24 cellular contexts compared by ENCODE assay signal in the genomic region with DNA sequence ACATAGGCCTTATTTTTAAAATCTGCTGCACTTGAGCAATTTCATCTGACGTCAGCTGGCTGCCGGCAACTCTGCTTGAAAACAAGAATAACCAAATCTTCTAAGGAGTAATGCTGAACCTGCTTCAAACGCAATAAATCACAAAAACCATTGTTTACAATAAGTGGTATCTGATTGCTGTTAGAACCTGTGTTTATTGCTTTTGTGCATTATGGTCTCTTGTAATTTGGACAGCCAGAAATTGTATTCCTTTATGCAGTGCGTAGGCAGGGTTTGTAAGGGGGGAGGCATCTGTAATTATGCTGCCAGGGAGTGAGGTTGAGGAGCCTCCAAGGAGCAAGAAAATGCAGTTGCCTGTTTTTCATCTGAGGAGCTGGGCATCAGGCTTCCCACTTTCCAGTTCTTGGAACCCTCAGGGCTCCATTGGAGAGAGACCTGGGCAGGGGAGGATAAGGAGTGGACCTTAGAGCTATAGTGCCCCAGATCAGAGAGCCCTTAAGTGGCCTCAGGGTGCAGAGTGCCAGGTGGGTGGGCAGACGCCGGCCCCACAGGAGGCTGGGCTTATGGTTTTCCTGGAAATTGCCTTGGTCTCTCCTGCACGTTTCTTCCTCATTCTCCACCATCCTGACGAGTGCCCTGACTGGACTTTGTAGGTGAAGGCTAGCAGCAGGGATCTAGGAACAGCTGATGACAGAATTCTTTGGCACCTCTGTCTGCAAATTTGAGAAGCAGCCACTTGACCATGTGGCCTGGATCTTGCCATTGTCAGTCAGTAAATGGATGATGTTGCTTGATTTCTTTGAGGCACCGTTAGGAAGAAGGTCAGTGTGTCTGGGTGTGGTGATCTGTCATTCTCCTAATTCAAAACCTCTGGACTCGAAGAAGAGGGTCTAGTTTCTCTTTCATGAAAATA.
DNase-seq lines count a peak whose midpoint lies in the region; FAIRE-seq and TF ChIP-seq lines count a peak whose summit lies in the region.
"Had no signal": no experiment of that assay in that cellular context is flagged by ENCODE, and none has a peak within 500 bp of the region (broad histone marks: within the 10 kb centered on the region; RNA-seq: fewer than 3 reads in every experiment).

No MANE protein-coding gene starts in this region.

- no peaks in the 10 kb centered on the region for H3K27me3 ChIP-seq in esophagus muscularis mucosa
- peaks cover 0 to 15% of the 10 kb centered on the region in 2 experiments for H3K27me3 ChIP-seq in mesenchymal stem cell (ENCODE audit: control insufficient read depth in 1 of 2, insufficient read depth in 1 of 2, low read length in 2 of 2)
- H3K27me3 ChIP-seq in tibial artery = no peaks in the 10 kb centered on the region
- H3K27me3 ChIP-seq in brain microvascular endothelial cell (replicated peaks) = no peaks in the 10 kb centered on the region
- no peaks in the 10 kb centered on the region for H3K27me3 ChIP-seq in adrenal gland
- H3K27me3 ChIP-seq: foreskin keratinocyte, Peyer's patch had no signal

- in situ Hi-C loops in brain microvascular endothelial cell (cut with HindIII; ENCODE audit: low pct_ligation_motif_present, low sequenced_read_pairs) = no loop called here

- H2AFZ ChIP-seq in mesenchymal stem cell (ENCODE audit: low read depth, low read length) = no peak overlapping the region

- H2BK12ac ChIP-seq in mesenchymal stem cell (ENCODE audit: low read length in 2 of 2) = no peak overlapping the region

- H3K14ac ChIP-seq in mesenchymal stem cell (ENCODE audit: low read length in 2 of 2) = no peak overlapping the region

- DNase-seq in NCI-H1105 treated with DMSO at 0.1 percent for 48 hours (lab: John Stamatoyannopoulos, UW) = peak; percentile 18
- DNase-seq in NCI-H1105 (lab: John Stamatoyannopoulos, UW) = no peak
- no peak for DNase-seq in esophagus muscularis mucosa (ENCODE audit: extremely low spot score)
- DNase-seq in mesenchymal stem cell = no peak
- DNase-seq in tibial artery = no peak
- no peak for DNase-seq in brain microvascular endothelial cell
- DNase-seq in HTR-8/SVneo (ENCODE audit: insufficient read length, low spot score) = no peak
- DNase-seq in adrenal gland = no peak
- DNase-seq: 8988T; activated CD4-positive, alpha-beta T cell treated with anti-CD3 and anti-CD28 coated beads for 1 hour; activated CD8-positive, alpha-beta memory T cell treated with anti-CD3 and anti-CD28 coated beads, Interleukin-2, amount 10 ng/mL, durations not matched to agents 7 days and 5 days; activated effector memory CD4-positive, alpha-beta T cell treated with Interleukin-2 at 50 U/mL for 16 hours; amygdala; Caco-2; foreskin keratinocyte; HFFc6; KBM-7; naive thymus-derived CD8-positive, alpha-beta T cell; NCI-H1048; Peyer's patch; SK-N-SH; T-helper 9 cell had no signal

- peak overlapping the region; percentile 60 for H3K9ac ChIP-seq in mesenchymal stem cell (ENCODE audit: low read length)
- H3K9ac ChIP-seq: SK-N-SH had no signal

- no peak for TF ChIP-seq POLR2A in esophagus muscularis mucosa (IDR thresholded peaks at IDR 0.05; ENCODE audit: low read depth)
- no peak for TF ChIP-seq POLR2A in adrenal gland (IDR thresholded peaks at IDR 0.05)

- TF ChIP-seq EP300 in esophagus muscularis mucosa (IDR thresholded peaks at IDR 0.05) = no peak

- H3K27ac ChIP-seq in esophagus muscularis mucosa (replicated peaks in 1 of 4) (peak overlapping the region; percentile 47 to 76 (median 64)), mesenchymal stem cell (ENCODE audit: low read length, poor library complexity, severe bottlenecking) (no peak overlapping the region), tibial artery (peak overlapping the region; percentile 9 to 30), brain microvascular endothelial cell (no peak overlapping the region), adrenal gland (no peak overlapping the region)
- H3K27ac ChIP-seq: foreskin keratinocyte, thoracic aorta had no signal

- H4K8ac ChIP-seq in mesenchymal stem cell (ENCODE audit: low read length) = no peak overlapping the region

- intact Hi-C loops in esophagus muscularis mucosa (cut with DNase I) = no loop called here
- intact Hi-C loops in tibial artery (cut with DNase I; ENCODE audit: low total_unique reads) = loop anchor here (2.0 kb wide), 1 partner anchor 13 kb away; no protein-coding TSS in a partner anchor
- intact Hi-C loops in adrenal gland (cut with DNase I) = no loop called here

- H3K4me1 ChIP-seq in esophagus muscularis mucosa (peaks cover 14 to 48% (median 36%) of the 10 kb centered on the region in 4 donors), mesenchymal stem cell (ENCODE audit: control insufficient read depth, insufficient read depth, low read depth, low read length) (peaks cover 2% of the 10 kb centered on the region), tibial artery (peaks cover 0 to 18% (median 13%) of the 10 kb centered on the region in 4 donors), adrenal gland (replicated peaks in 1 of 2) (peaks cover 0 to 9% of the 10 kb centered on the region in 2 donors)
- H3K4me1 ChIP-seq: Caco-2, foreskin keratinocyte, Peyer's patch had no signal

- TF ChIP-seq CTCF in esophagus muscularis mucosa (IDR thresholded peaks at IDR 0.05) (no peak), tibial artery (IDR thresholded peaks at IDR 0.05) (no peak), brain microvascular endothelial cell (IDR thresholded peaks at IDR 0.05; ENCODE audit: low read depth, low read length, missing control alignments) (no peak), adrenal gland (IDR thresholded peaks at IDR 0.05) (no peak)

- FAIRE-seq in HTR-8/SVneo (lab: Jason Lieb, UNC) = no peak

- H2AK5ac ChIP-seq in mesenchymal stem cell (ENCODE audit: low read length, severe bottlenecking) = no peak overlapping the region

- H3K23ac ChIP-seq in mesenchymal stem cell (ENCODE audit: low read length in 2 of 2) = no peak overlapping the region

- H2BK120ac ChIP-seq in mesenchymal stem cell (ENCODE audit: low read depth, low read length) = no peak overlapping the region

- H3K36me3 ChIP-seq in esophagus muscularis mucosa = no peaks in the 10 kb centered on the region
- H3K36me3 ChIP-seq in mesenchymal stem cell (ENCODE audit: control insufficient read depth in 1 of 2, insufficient read depth in 2 of 2, low read depth in 1 of 2, low read length in 2 of 2) = peaks cover 0 to 4% of the 10 kb centered on the region in 2 experiments
- H3K36me3 ChIP-seq in tibial artery = no peaks in the 10 kb centered on the region
- no peaks in the 10 kb centered on the region for H3K36me3 ChIP-seq in brain microvascular endothelial cell (replicated peaks)
- no peaks in the 10 kb centered on the region for H3K36me3 ChIP-seq in adrenal gland (replicated peaks in 1 of 2)
- H3K36me3 ChIP-seq: Peyer's patch, thoracic aorta had no signal

- no peak overlapping the region for H4K91ac ChIP-seq in mesenchymal stem cell (ENCODE audit: low read length)

- peak overlapping the region in 2 of 4 donors; percentile 7 to 44 for H3K4me3 ChIP-seq in esophagus muscularis mucosa
- no peak overlapping the region for H3K4me3 ChIP-seq in mesenchymal stem cell (ENCODE audit: insufficient read depth in 1 of 2, low read depth in 1 of 2, low read length in 2 of 2)
- no peak overlapping the region for H3K4me3 ChIP-seq in tibial artery
- H3K4me3 ChIP-seq in brain microvascular endothelial cell (ENCODE audit: low read depth, low read length) = no peak overlapping the region
- H3K4me3 ChIP-seq in adrenal gland = no peak overlapping the region
- H3K4me3 ChIP-seq: lung, thoracic aorta had no signal

- no peak overlapping the region for H3K18ac ChIP-seq in mesenchymal stem cell (ENCODE audit: low read depth in 1 of 2, low read length in 2 of 2)

- no peak overlapping the region for H2BK5ac ChIP-seq in mesenchymal stem cell (ENCODE audit: low read depth, low read length, poor library complexity, severe bottlenecking)

- no peak overlapping the region for H3K4me2 ChIP-seq in mesenchymal stem cell (ENCODE audit: low read length, poor library complexity, severe bottlenecking)
- H3K4me2 ChIP-seq: SK-N-SH had no signal

- H3K9me3 ChIP-seq in esophagus muscularis mucosa = no peaks in the 10 kb centered on the region
- no peaks in the 10 kb centered on the region for H3K9me3 ChIP-seq in mesenchymal stem cell (ENCODE audit: control insufficient read depth, low read length)
- H3K9me3 ChIP-seq in tibial artery = no peaks in the 10 kb centered on the region
- H3K9me3 ChIP-seq in adrenal gland (replicated peaks in 1 of 3) = no peaks in the 10 kb centered on the region
- H3K9me3 ChIP-seq: Caco-2, Peyer's patch, SK-N-SH, thoracic aorta had no signal

- H3K4ac ChIP-seq in mesenchymal stem cell (ENCODE audit: low read depth in 1 of 2, low read length in 2 of 2) = no peak overlapping the region

- 46% methylated on average over 10 of the region's 10 CpGs for WGBS in esophagus muscularis mucosa
- WGBS in mesenchymal stem cell = 84% methylated on average over 9 of the region's 10 CpGs
- 72 to 76% (median 73%) methylated on average over 8 to 10 of the region's 10 CpGs for WGBS in adrenal gland, 4 donors

- no peak overlapping the region for H2BK15ac ChIP-seq in mesenchymal stem cell (ENCODE audit: low read depth, poor library complexity, severe bottlenecking)

- peaks cover 2% of the 10 kb centered on the region for H3K79me1 ChIP-seq in mesenchymal stem cell (replicated peaks; ENCODE audit: low read length, poor library complexity, severe bottlenecking)

Comparison
In these comparisons a context has a peak if more than half of its experiments do, and no peak if none do; other contexts are left out.
1. H3K27ac ChIP-seq: peak in esophagus muscularis mucosa (4 of 4) and tibial artery (2 of 2); none in mesenchymal stem cell (single experiment), brain microvascular endothelial cell (single experiment) and adrenal gland (0 of 5).